Comparison of ENCODE assay signal across 23 cellular contexts in the genomic region with DNA sequence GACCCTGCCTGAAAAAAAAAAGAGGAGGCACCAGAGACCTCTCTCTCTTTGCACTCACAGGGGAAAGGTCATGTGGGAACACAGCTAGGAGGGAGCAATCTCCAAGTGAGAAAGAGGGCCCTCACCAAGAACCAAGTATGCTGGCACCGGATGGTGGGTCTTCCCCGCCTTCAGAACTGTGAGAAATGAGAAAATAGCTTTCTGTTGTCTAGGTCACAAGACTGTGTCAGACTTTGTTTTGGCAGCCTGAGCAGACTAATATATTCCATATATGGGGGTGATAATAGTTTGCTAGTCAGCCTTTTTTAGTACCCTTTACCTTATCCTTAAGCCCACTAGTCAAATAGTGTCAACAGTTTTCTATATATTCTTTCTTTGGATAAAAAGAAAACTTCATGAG.
"Had no signal": no experiment of that assay in that cellular context is flagged by ENCODE, and none has a peak within 500 bp of the region (broad histone marks: within the 10 kb centered on the region; RNA-seq: fewer than 3 reads in every experiment).

No MANE protein-coding gene starts in this region.

- ATAC-seq: activated naive CD8-positive, alpha-beta T cell treated with anti-CD3 and anti-CD28 coated beads, Interleukin-2, amount 50 U/mL, for 24 hours; T-helper 17 cell had no signal

- H3K27ac Mint-ChIP-seq: activated CD4-positive, alpha-beta memory T cell treated with anti-CD3 and anti-CD28 coated beads, Interleukin-2, amount 10 ng/mL, durations not matched to agents 7 days and 5 days; activated CD4-positive, alpha-beta T cell treated with anti-CD3 and anti-CD28 coated beads, Interleukin-2, amount 10 ng/mL, durations not matched to agents 7 days and 5 days; activated naive CD4-positive, alpha-beta T cell treated with anti-CD3 and anti-CD28 coated beads, Interleukin-2, amount 50 U/mL, for 24 hours; activated naive CD8-positive, alpha-beta T cell treated with anti-CD3 and anti-CD28 coated beads, Interleukin-2, amount 50 U/mL, for 24 hours; T-helper 17 cell had no signal

- H3K4me1 Mint-ChIP-seq: activated CD4-positive, alpha-beta memory T cell treated with anti-CD3 and anti-CD28 coated beads, Interleukin-2, amount 10 ng/mL, durations not matched to agents 7 days and 5 days; activated CD4-positive, alpha-beta T cell treated with anti-CD3 and anti-CD28 coated beads, Interleukin-2, amount 10 ng/mL, durations not matched to agents 7 days and 5 days; activated naive CD4-positive, alpha-beta T cell treated with anti-CD3 and anti-CD28 coated beads, Interleukin-2, amount 50 U/mL, for 24 hours; activated naive CD8-positive, alpha-beta T cell treated with anti-CD3 and anti-CD28 coated beads, Interleukin-2, amount 50 U/mL, for 24 hours; T-helper 17 cell had no signal

- FAIRE-seq: TTC549 had no signal

- H3K4me3 Mint-ChIP-seq: activated CD4-positive, alpha-beta memory T cell treated with anti-CD3 and anti-CD28 coated beads, Interleukin-2, amount 10 ng/mL, durations not matched to agents 7 days and 5 days; activated CD4-positive, alpha-beta T cell treated with anti-CD3 and anti-CD28 coated beads, Interleukin-2, amount 10 ng/mL, durations not matched to agents 7 days and 5 days; activated naive CD4-positive, alpha-beta T cell treated with anti-CD3 and anti-CD28 coated beads, Interleukin-2, amount 50 U/mL, for 24 hours; activated naive CD8-positive, alpha-beta T cell treated with anti-CD3 and anti-CD28 coated beads, Interleukin-2, amount 50 U/mL, for 24 hours; T-helper 17 cell had no signal

- H3K4me3 ChIP-seq: cardiac muscle cell had no signal

- H3K27me3 Mint-ChIP-seq: activated CD4-positive, alpha-beta memory T cell treated with anti-CD3 and anti-CD28 coated beads, Interleukin-2, amount 10 ng/mL, durations not matched to agents 7 days and 5 days; activated CD4-positive, alpha-beta T cell treated with anti-CD3 and anti-CD28 coated beads, Interleukin-2, amount 10 ng/mL, durations not matched to agents 7 days and 5 days; activated naive CD4-positive, alpha-beta T cell treated with anti-CD3 and anti-CD28 coated beads, Interleukin-2, amount 50 U/mL, for 24 hours; activated naive CD8-positive, alpha-beta T cell treated with anti-CD3 and anti-CD28 coated beads, Interleukin-2, amount 50 U/mL, for 24 hours; T-helper 17 cell had no signal

- H3K36me3 Mint-ChIP-seq: activated naive CD4-positive, alpha-beta T cell treated with anti-CD3 and anti-CD28 coated beads, Interleukin-2, amount 50 U/mL, for 24 hours had no signal

- H3K36me3 ChIP-seq: cardiac muscle cell had no signal

- DNase-seq: activated CD4-positive, alpha-beta memory T cell treated with anti-CD3 and anti-CD28 coated beads, Interleukin-2, amount 10 ng/mL, durations not matched to agents 7 days and 5 days; activated CD4-positive, alpha-beta T cell treated with anti-CD3 and anti-CD28 coated beads, Interleukin-2, amount 10 ng/mL, durations not matched to agents 7 days and 5 days; activated CD4-positive, CD25-positive, alpha-beta regulatory T cell; activated CD8-positive, alpha-beta memory T cell treated with anti-CD3 and anti-CD28 coated beads, Interleukin-2, amount 50 U/mL, for 48 hours; activated naive CD8-positive, alpha-beta T cell treated with anti-CD3 and anti-CD28 coated beads, Interleukin-2, amount 50 U/mL, for 24 hours; activated T-cell treated with anti-CD3 and anti-CD28 coated beads, Interleukin-2, amount 50 U/mL, for 1 hour; amygdala; MM.1S; NCI-H1105; NCI-H1436; NCI-H1694 treated with DMSO at 0.1 percent for 48 hours; NCI-H2029 treated with DMSO at 0.1 percent for 48 hours; NCI-H345; NCI-H510A; NCI-H526 treated with DMSO at 0.1 percent for 48 hours; NCI-H82; SIG-M5; T-helper 17 cell; T1000 had no signal

- H3K27me3 ChIP-seq: cardiac muscle cell had no signal

- H3K27ac ChIP-seq: cardiac muscle cell, VCaP had no signal
